ENCODE assay signal across 21 cellular contexts in genomic region chr11:86383314-86383713, GRCh38.
"Had no signal": no experiment of that assay in that cellular context is flagged by ENCODE, and none has a peak within 500 bp of the region (broad histone marks: within the 10 kb centered on the region; RNA-seq: fewer than 3 reads in every experiment).

No MANE protein-coding gene starts in this region.

- H3K27me3 ChIP-seq: SJSA1 had no signal

- DNase-seq: IMR-90, Kasumi-1, MM.1S, NCI-H1092 treated with DMSO at 0.1 percent for 48 hours, NCI-H1436, NCI-H187, NCI-H2029, NCI-H2081 treated with DMSO at 0.1 percent for 48 hours, NCI-H2171, NCI-H226, NCI-H510A, NCI-H524 treated with DMSO at 0.1 percent for 48 hours, NCI-H69, NCI-H774, Right ventricle myocardium superior, RPMI8226, SIG-M5 had no signal

- H3K4me3 ChIP-seq: K562, SJSA1 had no signal

- H3K9me3 ChIP-seq: SJSA1 had no signal

- ATAC-seq: HepG2, K562 had no signal

- H3K27ac ChIP-seq: KMS-11, SJSA1 had no signal

- H3K4me1 ChIP-seq: SJSA1 had no signal

- H3K36me3 ChIP-seq: SJSA1 had no signal
